ENCODE assay signal across 1 cellular context in the genomic region with DNA sequence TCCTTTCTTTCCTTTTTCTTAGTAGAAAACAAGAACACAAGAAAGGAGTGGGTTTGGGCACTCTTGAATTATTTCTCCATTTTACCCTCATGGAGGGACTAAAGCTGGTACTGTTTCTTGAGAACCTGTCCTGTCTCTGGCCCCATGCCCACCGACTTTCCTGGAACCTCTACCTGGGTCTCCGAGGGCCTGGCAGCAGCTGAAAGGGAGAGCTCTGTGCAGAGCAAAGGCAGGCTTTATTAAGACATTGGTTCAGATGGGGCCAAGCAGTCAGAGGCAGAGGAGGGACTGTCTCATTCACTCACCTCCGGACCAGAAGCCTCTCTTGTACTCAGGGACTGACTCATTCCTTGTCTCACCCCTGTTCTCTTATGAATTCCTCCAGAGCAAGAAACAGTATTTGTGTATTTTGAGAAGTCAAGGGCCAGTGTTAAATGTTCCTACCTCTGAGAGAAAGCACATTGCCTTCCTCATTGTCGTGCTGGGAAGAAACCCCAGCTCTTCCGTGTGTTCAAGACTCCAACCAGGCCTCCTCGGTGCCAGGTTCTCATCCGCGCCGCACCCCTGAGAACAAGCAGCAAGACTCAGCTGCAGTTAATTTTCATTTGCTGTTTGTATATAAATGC.
TF ChIP-seq lines count a peak whose summit lies in the region.

No MANE protein-coding gene starts in this region.

TF ChIP-seq in IMR-90, 13 proteins besides CTCF, POLR2A, EP300 and RAD21:
- TF ChIP-seq NFE2L2 (IDR thresholded peaks at IDR 0.05; ENCODE audit: low read depth, low read length): no peak
